ENCODE assay signal across 1 cellular context in the genomic region with DNA sequence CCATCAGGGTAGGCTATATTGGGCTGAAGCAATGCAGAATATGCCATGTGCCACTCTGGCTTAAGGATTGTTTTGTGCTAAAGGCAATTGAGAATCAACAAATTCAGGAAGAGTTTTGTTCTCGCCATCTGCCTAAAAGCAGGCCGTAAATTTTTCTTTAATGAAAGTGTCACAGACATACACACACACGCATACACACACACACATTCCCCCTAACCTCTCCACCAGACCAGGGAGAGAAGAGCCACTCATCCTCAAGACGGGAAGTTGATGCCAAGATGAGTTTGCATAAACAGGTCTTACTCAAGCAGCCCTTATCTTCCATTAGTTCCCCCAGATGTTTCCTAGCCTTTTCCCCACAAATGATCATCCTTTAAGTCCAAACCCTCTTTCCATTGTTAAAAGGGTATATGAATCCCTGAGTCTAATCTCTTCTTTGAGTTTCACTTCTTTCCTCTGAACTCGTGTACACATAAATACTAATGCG.
TF ChIP-seq lines count a peak whose summit lies in the region.

No MANE protein-coding gene starts in this region.

TF ChIP-seq in K562, 482 proteins besides CTCF, POLR2A, EP300 and RAD21 (continued from another document and continues in another):
- TF ChIP-seq, protein P1, sequence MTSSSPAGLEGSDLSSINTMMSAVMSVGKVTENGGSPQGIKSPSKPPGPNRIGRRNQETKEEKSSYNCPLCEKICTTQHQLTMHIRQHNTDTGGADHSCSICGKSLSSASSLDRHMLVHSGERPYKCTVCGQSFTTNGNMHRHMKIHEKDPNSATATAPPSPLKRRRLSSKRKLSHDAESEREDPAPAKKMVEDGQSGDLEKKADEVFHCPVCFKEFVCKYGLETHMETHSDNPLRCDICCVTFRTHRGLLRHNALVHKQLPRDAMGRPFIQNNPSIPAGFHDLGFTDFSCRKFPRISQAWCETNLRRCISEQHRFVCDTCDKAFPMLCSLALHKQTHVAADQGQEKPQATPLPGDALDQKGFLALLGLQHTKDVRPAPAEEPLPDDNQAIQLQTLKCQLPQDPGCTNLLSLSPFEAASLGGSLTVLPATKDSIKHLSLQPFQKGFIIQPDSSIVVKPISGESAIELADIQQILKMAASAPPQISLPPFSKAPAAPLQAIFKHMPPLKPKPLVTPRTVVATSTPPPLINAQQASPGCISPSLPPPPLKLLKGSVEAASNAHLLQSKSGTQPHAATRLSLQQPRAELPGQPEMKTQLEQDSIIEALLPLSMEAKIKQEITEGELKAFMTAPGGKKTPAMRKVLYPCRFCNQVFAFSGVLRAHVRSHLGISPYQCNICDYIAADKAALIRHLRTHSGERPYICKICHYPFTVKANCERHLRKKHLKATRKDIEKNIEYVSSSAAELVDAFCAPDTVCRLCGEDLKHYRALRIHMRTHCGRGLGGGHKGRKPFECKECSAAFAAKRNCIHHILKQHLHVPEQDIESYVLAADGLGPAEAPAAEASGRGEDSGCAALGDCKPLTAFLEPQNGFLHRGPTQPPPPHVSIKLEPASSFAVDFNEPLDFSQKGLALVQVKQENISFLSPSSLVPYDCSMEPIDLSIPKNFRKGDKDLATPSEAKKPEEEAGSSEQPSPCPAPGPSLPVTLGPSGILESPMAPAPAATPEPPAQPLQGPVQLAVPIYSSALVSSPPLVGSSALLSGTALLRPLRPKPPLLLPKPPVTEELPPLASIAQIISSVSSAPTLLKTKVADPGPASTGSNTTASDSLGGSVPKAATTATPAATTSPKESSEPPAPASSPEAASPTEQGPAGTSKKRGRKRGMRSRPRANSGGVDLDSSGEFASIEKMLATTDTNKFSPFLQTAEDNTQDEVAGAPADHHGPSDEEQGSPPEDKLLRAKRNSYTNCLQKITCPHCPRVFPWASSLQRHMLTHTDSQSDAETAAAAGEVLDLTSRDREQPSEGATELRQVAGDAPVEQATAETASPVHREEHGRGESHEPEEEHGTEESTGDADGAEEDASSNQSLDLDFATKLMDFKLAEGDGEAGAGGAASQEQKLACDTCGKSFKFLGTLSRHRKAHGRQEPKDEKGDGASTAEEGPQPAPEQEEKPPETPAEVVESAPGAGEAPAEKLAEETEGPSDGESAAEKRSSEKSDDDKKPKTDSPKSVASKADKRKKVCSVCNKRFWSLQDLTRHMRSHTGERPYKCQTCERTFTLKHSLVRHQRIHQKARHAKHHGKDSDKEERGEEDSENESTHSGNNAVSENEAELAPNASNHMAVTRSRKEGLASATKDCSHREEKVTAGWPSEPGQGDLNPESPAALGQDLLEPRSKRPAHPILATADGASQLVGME (CRISPR knock-in tag; IDR thresholded peaks at IDR 0.05) = no peak
- TF ChIP-seq, protein P2, sequence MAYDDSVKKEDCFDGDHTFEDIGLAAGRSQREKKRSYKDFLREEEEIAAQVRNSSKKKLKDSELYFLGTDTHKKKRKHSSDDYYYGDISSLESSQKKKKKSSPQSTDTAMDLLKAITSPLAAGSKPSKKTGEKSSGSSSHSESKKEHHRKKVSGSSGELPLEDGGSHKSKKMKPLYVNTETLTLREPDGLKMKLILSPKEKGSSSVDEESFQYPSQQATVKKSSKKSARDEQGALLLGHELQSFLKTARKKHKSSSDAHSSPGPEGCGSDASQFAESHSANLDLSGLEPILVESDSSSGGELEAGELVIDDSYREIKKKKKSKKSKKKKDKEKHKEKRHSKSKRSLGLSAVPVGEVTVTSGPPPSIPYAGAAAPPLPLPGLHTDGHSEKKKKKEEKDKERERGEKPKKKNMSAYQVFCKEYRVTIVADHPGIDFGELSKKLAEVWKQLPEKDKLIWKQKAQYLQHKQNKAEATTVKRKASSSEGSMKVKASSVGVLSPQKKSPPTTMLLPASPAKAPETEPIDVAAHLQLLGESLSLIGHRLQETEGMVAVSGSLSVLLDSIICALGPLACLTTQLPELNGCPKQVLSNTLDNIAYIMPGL (CRISPR knock-in tag; IDR thresholded peaks at IDR 0.05) = no peak
- TF ChIP-seq CBX5 (IDR thresholded peaks at IDR 0.05; ENCODE audit: borderline replicate concordance, low read depth) = no peak
- no peak for TF ChIP-seq ZFP30 (CRISPR knock-in tag; IDR thresholded peaks at IDR 0.05; ENCODE audit: borderline replicate concordance)
- TF ChIP-seq, protein P3, sequence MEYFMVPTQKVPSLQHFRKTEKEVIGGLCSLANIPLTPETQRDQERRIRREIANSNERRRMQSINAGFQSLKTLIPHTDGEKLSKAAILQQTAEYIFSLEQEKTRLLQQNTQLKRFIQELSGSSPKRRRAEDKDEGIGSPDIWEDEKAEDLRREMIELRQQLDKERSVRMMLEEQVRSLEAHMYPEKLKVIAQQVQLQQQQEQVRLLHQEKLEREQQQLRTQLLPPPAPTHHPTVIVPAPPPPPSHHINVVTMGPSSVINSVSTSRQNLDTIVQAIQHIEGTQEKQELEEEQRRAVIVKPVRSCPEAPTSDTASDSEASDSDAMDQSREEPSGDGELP (CRISPR knock-in tag; IDR thresholded peaks at IDR 0.05; ENCODE audit: borderline replicate concordance) = no peak
- TF ChIP-seq ZNF212 (CRISPR knock-in tag; IDR thresholded peaks at IDR 0.05) = no peak
- TF ChIP-seq SP1 (CRISPR knock-in tag; IDR thresholded peaks at IDR 0.05) = no peak
- no peak for TF ChIP-seq STAT5B (CRISPR knock-in tag; IDR thresholded peaks at IDR 0.05)
- no peak for TF ChIP-seq ZBTB7A (IDR thresholded peaks at IDR 0.05; ENCODE audit: borderline replicate concordance, control insufficient read depth, low read depth, low read length)
- TF ChIP-seq ZNF644 (tag; IDR thresholded peaks at IDR 0.05; ENCODE audit: low read depth) = no peak
- TF ChIP-seq FOXJ3 (CRISPR knock-in tag; IDR thresholded peaks at IDR 0.05) = no peak
- no peak for TF ChIP-seq ZNF12 (CRISPR knock-in tag; IDR thresholded peaks at IDR 0.05)
- TF ChIP-seq BRD9 (IDR thresholded peaks at IDR 0.05; ENCODE audit: low read depth, partially characterized antibody) = peak; percentile 38
- no peak for TF ChIP-seq ATF1 (CRISPR knock-in tag; IDR thresholded peaks at IDR 0.05)
- 0 out of 2 replicates have a peak, but pooled peaks have one; percentile 8 for TF ChIP-seq ATF1 (tag; IDR thresholded peaks at IDR 0.05)
- peak; percentile 62; the same call in 1 of the 2 replicates for TF ChIP-seq JUND (IDR thresholded peaks at IDR 0.05; ENCODE audit: borderline replicate concordance, low read depth, low read length)
- peak; percentile 64; the same call in 2 of the 3 replicates for TF ChIP-seq JUND (tag; IDR thresholded peaks at IDR 0.05; ENCODE audit: borderline replicate concordance, low read depth, low read length)
- TF ChIP-seq, protein P4, sequence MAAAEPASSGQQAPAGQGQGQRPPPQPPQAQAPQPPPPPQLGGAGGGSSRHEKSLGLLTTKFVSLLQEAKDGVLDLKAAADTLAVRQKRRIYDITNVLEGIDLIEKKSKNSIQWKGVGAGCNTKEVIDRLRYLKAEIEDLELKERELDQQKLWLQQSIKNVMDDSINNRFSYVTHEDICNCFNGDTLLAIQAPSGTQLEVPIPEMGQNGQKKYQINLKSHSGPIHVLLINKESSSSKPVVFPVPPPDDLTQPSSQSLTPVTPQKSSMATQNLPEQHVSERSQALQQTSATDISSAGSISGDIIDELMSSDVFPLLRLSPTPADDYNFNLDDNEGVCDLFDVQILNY (CRISPR knock-in tag; IDR thresholded peaks at IDR 0.05) = no peak
- no peak for TF ChIP-seq HNRNPH1 (optimal IDR thresholded peaks at IDR 0.05; ENCODE audit: low read depth, low read length)
- TF ChIP-seq NFRKB (IDR thresholded peaks at IDR 0.05; ENCODE audit: low read depth) = peak; percentile 48; the same call in 1 of the 2 replicates
- no peak for TF ChIP-seq HNRNPL (IDR thresholded peaks at IDR 0.05; ENCODE audit: low read depth, low read length)
- TF ChIP-seq, protein P5, sequence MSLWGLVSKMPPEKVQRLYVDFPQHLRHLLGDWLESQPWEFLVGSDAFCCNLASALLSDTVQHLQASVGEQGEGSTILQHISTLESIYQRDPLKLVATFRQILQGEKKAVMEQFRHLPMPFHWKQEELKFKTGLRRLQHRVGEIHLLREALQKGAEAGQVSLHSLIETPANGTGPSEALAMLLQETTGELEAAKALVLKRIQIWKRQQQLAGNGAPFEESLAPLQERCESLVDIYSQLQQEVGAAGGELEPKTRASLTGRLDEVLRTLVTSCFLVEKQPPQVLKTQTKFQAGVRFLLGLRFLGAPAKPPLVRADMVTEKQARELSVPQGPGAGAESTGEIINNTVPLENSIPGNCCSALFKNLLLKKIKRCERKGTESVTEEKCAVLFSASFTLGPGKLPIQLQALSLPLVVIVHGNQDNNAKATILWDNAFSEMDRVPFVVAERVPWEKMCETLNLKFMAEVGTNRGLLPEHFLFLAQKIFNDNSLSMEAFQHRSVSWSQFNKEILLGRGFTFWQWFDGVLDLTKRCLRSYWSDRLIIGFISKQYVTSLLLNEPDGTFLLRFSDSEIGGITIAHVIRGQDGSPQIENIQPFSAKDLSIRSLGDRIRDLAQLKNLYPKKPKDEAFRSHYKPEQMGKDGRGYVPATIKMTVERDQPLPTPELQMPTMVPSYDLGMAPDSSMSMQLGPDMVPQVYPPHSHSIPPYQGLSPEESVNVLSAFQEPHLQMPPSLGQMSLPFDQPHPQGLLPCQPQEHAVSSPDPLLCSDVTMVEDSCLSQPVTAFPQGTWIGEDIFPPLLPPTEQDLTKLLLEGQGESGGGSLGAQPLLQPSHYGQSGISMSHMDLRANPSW (CRISPR knock-in tag; IDR thresholded peaks at IDR 0.05) = no peak
- no peak for TF ChIP-seq ZFPM2 (CRISPR knock-in tag; IDR thresholded peaks at IDR 0.05)
- no peak for TF ChIP-seq CEBPG (CRISPR knock-in tag; IDR thresholded peaks at IDR 0.05)
- peak in 1 of 2 experiments; percentile 44; a peak in 1 of 4 replicates for TF ChIP-seq CEBPG (tag; conservative IDR thresholded peaks at IDR 0.05 in 1 of 2, IDR thresholded peaks at IDR 0.05 in 1 of 2)
- no peak for TF ChIP-seq ARID2 (IDR thresholded peaks at IDR 0.05)
- peak; percentile 54; the same call in 1 of the 2 replicates for TF ChIP-seq CC2D1A (IDR thresholded peaks at IDR 0.05)
- TF ChIP-seq ZNF75A (CRISPR knock-in tag; IDR thresholded peaks at IDR 0.05) = no peak
- TF ChIP-seq, protein P6, sequence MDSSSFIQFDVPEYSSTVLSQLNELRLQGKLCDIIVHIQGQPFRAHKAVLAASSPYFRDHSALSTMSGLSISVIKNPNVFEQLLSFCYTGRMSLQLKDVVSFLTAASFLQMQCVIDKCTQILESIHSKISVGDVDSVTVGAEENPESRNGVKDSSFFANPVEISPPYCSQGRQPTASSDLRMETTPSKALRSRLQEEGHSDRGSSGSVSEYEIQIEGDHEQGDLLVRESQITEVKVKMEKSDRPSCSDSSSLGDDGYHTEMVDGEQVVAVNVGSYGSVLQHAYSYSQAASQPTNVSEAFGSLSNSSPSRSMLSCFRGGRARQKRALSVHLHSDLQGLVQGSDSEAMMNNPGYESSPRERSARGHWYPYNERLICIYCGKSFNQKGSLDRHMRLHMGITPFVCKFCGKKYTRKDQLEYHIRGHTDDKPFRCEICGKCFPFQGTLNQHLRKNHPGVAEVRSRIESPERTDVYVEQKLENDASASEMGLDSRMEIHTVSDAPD (CRISPR knock-in tag; IDR thresholded peaks at IDR 0.05) = no peak
- no peak for TF ChIP-seq LARP7 (IDR thresholded peaks at IDR 0.05)
- TF ChIP-seq HDAC3 (IDR thresholded peaks at IDR 0.05; ENCODE audit: borderline replicate concordance, partially characterized antibody) = no peak
- TF ChIP-seq, protein P7, sequence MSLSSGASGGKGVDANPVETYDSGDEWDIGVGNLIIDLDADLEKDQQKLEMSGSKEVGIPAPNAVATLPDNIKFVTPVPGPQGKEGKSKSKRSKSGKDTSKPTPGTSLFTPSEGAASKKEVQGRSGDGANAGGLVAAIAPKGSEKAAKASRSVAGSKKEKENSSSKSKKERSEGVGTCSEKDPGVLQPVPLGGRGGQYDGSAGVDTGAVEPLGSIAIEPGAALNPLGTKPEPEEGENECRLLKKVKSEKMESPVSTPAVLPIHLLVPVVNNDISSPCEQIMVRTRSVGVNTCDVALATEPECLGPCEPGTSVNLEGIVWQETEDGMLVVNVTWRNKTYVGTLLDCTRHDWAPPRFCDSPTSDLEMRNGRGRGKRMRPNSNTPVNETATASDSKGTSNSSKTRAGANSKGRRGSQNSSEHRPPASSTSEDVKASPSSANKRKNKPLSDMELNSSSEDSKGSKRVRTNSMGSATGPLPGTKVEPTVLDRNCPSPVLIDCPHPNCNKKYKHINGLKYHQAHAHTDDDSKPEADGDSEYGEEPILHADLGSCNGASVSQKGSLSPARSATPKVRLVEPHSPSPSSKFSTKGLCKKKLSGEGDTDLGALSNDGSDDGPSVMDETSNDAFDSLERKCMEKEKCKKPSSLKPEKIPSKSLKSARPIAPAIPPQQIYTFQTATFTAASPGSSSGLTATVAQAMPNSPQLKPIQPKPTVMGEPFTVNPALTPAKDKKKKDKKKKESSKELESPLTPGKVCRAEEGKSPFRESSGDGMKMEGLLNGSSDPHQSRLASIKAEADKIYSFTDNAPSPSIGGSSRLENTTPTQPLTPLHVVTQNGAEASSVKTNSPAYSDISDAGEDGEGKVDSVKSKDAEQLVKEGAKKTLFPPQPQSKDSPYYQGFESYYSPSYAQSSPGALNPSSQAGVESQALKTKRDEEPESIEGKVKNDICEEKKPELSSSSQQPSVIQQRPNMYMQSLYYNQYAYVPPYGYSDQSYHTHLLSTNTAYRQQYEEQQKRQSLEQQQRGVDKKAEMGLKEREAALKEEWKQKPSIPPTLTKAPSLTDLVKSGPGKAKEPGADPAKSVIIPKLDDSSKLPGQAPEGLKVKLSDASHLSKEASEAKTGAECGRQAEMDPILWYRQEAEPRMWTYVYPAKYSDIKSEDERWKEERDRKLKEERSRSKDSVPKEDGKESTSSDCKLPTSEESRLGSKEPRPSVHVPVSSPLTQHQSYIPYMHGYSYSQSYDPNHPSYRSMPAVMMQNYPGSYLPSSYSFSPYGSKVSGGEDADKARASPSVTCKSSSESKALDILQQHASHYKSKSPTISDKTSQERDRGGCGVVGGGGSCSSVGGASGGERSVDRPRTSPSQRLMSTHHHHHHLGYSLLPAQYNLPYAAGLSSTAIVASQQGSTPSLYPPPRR (CRISPR knock-in tag; IDR thresholded peaks at IDR 0.05; ENCODE audit: borderline replicate concordance) = no peak
- TF ChIP-seq NCOA2 (IDR thresholded peaks at IDR 0.05; ENCODE audit: partially characterized antibody in 2 of 2) = peak in 1 of 2 experiments; percentile 43
- TF ChIP-seq CREB1 (IDR thresholded peaks at IDR 0.05) = no peak
- no peak for TF ChIP-seq CREB1 (CRISPR knock-in tag; IDR thresholded peaks at IDR 0.05)
- no peak for TF ChIP-seq L3MBTL2 (IDR thresholded peaks at IDR 0.05)
- TF ChIP-seq SMARCC2 (IDR thresholded peaks at IDR 0.05; ENCODE audit: low read depth) = peak; percentile 73; the same call in 1 of the 2 replicates
- peak; percentile 55 for TF ChIP-seq NFIC (IDR thresholded peaks at IDR 0.05)
